Comparison of ENCODE assay signal across 1 cellular context in genomic region chr22:41448189-41448808, GRCh38.
TF ChIP-seq lines count a peak whose summit lies in the region.

No MANE protein-coding gene starts in this region.

TF ChIP-seq in liver, 16 proteins besides CTCF, POLR2A, EP300 and RAD21 (continued from another document):
- TF ChIP-seq FOXA2 (IDR thresholded peaks at IDR 0.05) (peak; percentile 41), RXRA (IDR thresholded peaks at IDR 0.05) (peak; percentile 88 to 89), HNF4A (conservative IDR thresholded peaks at IDR 0.05) (peak; percentile 84 to 86), TAF1 (conservative IDR thresholded peaks at IDR 0.05) (peak; percentile 95), EGR1 (IDR thresholded peaks at IDR 0.05; ENCODE audit: low read depth in 2 of 2) (peak; percentile 64 to 91)
- TF ChIP-seq, protein P1, sequence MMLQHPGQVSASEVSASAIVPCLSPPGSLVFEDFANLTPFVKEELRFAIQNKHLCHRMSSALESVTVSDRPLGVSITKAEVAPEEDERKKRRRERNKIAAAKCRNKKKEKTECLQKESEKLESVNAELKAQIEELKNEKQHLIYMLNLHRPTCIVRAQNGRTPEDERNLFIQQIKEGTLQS (IDR thresholded peaks at IDR 0.05), result no peak
TF ChIP-seq in liver: peak in this region for 15.
